In the genomic region with DNA sequence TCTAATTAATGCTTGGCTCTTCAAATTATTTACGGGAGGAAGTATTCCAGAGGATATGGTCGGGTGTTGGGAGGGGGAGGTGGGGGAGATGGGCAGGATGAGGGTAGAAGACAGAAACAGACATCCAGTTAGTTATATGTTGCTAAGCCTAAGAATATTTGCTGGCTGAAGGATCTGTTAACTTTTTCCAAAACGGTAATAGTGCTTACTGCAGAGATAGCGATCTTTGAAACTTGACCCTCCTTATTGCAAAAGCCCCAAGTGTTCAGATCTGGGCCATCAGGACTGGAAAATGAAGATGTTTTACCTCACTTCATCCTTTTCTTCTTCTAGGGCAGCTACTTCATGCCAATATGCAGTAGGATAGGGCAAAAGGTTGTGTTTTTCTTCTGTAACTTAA, we compare ENCODE assay signal across 14 cellular contexts. TPM values are rescaled to one million over a fixed set of nuclear protein-coding genes. Genes with fewer than 3 reads are reported as not detected.
DNase-seq lines count a peak whose midpoint lies in the region; ATAC-seq and TF ChIP-seq lines count a peak whose summit lies in the region.
"Had no signal": no experiment of that assay in that cellular context is flagged by ENCODE, and none has a peak within 500 bp of the region (broad histone marks: within the 10 kb centered on the region; RNA-seq: fewer than 3 reads in every experiment).

No MANE protein-coding gene starts in this region.

- H3K79me2 ChIP-seq in GM23338 (replicated peaks; ENCODE audit: insufficient read depth): no peaks in the 10 kb centered on the region

- H3K9me3 Mint-ChIP-seq in GM23338: no peaks in the 10 kb centered on the region
- no peaks in the 10 kb centered on the region for H3K9me3 Mint-ChIP-seq in activated CD8-positive, alpha-beta T cell treated with anti-CD3 and anti-CD28 coated beads, Interleukin-2, amount 10 ng/mL, durations not matched to agents 7 days and 5 days (ENCODE audit: insufficient read depth)

- H3K36me3 Mint-ChIP-seq in GM23338 (ENCODE audit: low read depth): no peaks in the 10 kb centered on the region
- no peaks in the 10 kb centered on the region for H3K36me3 Mint-ChIP-seq in activated CD8-positive, alpha-beta T cell treated with anti-CD3 and anti-CD28 coated beads, Interleukin-2, amount 10 ng/mL, durations not matched to agents 7 days and 5 days (ENCODE audit: low read depth)
- H3K36me3 Mint-ChIP-seq: CD14-positive monocyte had no signal

- H3K4me1 Mint-ChIP-seq in GM23338: peaks cover 21% of the 10 kb centered on the region
- peaks cover 22% of the 10 kb centered on the region for H3K4me1 Mint-ChIP-seq in activated CD8-positive, alpha-beta T cell treated with anti-CD3 and anti-CD28 coated beads, Interleukin-2, amount 10 ng/mL, durations not matched to agents 7 days and 5 days (ENCODE audit: low read depth)

- no peak for ATAC-seq in GM23338
- peak; percentile 54 for ATAC-seq in SK-N-SH treated with all-trans-retinoic acid at 6 μM for 48 hours
- no peak for ATAC-seq in activated CD8-positive, alpha-beta T cell treated with anti-CD3 and anti-CD28 coated beads, Interleukin-2, amount 10 ng/mL, durations not matched to agents 7 days and 5 days
- ATAC-seq in GM19467 (IDR thresholded peaks at IDR 0.05; ENCODE audit: unreplicated experiment): no peak
- ATAC-seq: left colon had no signal

- no peaks in the 10 kb centered on the region for H3F3A ChIP-seq in GM23338 (replicated peaks; ENCODE audit: low read depth)

- no peak for DNase-seq in GM23338 (ENCODE audit: low spot score)
- DNase-seq in fibroblast of mammary gland (ENCODE audit: low read depth): peak; percentile 50
- peak; percentile 75 for DNase-seq in skeletal muscle cell (ENCODE audit: low read depth)
- DNase-seq in activated CD8-positive, alpha-beta T cell treated with anti-CD3 and anti-CD28 coated beads, Interleukin-2, amount 10 ng/mL, durations not matched to agents 7 days and 5 days: no peak
- no peak for DNase-seq in SKM-1 (lab: John Stamatoyannopoulos, UW; ENCODE audit: unreplicated experiment)
- DNase-seq in DMS79 treated with DMSO at 0.1 percent for 48 hours (lab: John Stamatoyannopoulos, UW): no peak
- DNase-seq: activated CD4-positive, alpha-beta T cell treated with anti-CD3 and anti-CD28 coated beads, Interleukin-2, amount 50 U/mL, for 4 hours; hypothalamus; left colon; stimulated activated CD4-positive, alpha-beta T cell treated with anti-CD3 and anti-CD28 coated beads, Interleukin-15, amount 100 ng/mL, for 24 hours; T1000 had no signal

- H3K9me2 ChIP-seq in GM23338 (ENCODE audit: insufficient read depth): no peaks in the 10 kb centered on the region

- H2AFZ ChIP-seq in GM23338: 0 out of 2 replicates have a peak overlapping the region, but pooled peaks have one; percentile 56

- TF ChIP-seq CTCF in GM23338 (conservative IDR thresholded peaks at IDR 0.05; ENCODE audit: low read depth in 2 of 2) (no peak), fibroblast of mammary gland (conservative IDR thresholded peaks at IDR 0.05; ENCODE audit: control insufficient read depth, insufficient read depth, low read depth, low read length) (no peak)

- CTCF ChIA-PET in activated CD8-positive, alpha-beta T cell treated with anti-CD3 and anti-CD28 coated beads, Interleukin-2, amount 10 ng/mL, durations not matched to agents 7 days and 5 days (lab: Charles Lee): no interaction called here

- H3K4me2 ChIP-seq in GM23338: no peak overlapping the region

- H3K27me3 ChIP-seq in GM23338 (ENCODE audit: insufficient read depth): no peaks in the 10 kb centered on the region

- H3K4me3 ChIP-seq in GM23338 (no peak overlapping the region), fibroblast of mammary gland (ENCODE audit: control insufficient read depth, low read depth, low read length) (no peak overlapping the region), skeletal muscle cell (ENCODE audit: low read depth, low read length) (no peak overlapping the region)

- peaks cover 13% of the 10 kb centered on the region; the same call in 1 of the 2 replicates for H3K4me1 ChIP-seq in GM23338 (ENCODE audit: insufficient read depth)

- no peaks in the 10 kb centered on the region for H4K20me1 ChIP-seq in GM23338 (replicated peaks; ENCODE audit: insufficient read depth)

- H3K4me3 Mint-ChIP-seq in GM23338: no peak overlapping the region
- no peak overlapping the region for H3K4me3 Mint-ChIP-seq in activated CD8-positive, alpha-beta T cell treated with anti-CD3 and anti-CD28 coated beads, Interleukin-2, amount 10 ng/mL, durations not matched to agents 7 days and 5 days
- H3K4me3 Mint-ChIP-seq: CD14-positive monocyte had no signal

- H3K27ac Mint-ChIP-seq in GM23338: no peak overlapping the region
- no peak overlapping the region for H3K27ac Mint-ChIP-seq in activated CD8-positive, alpha-beta T cell treated with anti-CD3 and anti-CD28 coated beads, Interleukin-2, amount 10 ng/mL, durations not matched to agents 7 days and 5 days
- H3K27ac Mint-ChIP-seq: CD14-positive monocyte had no signal

- no peaks in the 10 kb centered on the region for H3K36me3 ChIP-seq in GM23338 (ENCODE audit: insufficient read depth)

- POLR2A ChIA-PET in activated CD8-positive, alpha-beta T cell treated with anti-CD3 and anti-CD28 coated beads, Interleukin-2, amount 10 ng/mL, durations not matched to agents 7 days and 5 days (lab: Charles Lee): no interaction called here

- peaks cover 4% of the 10 kb centered on the region for H3K27me3 Mint-ChIP-seq in GM23338 (ENCODE audit: insufficient read depth, low read depth, poor library complexity)
- peaks cover 3% of the 10 kb centered on the region for H3K27me3 Mint-ChIP-seq in activated CD8-positive, alpha-beta T cell treated with anti-CD3 and anti-CD28 coated beads, Interleukin-2, amount 10 ng/mL, durations not matched to agents 7 days and 5 days (ENCODE audit: low read depth)

- no peak overlapping the region for H3K27ac ChIP-seq in GM23338 (ENCODE audit: low read depth)

TF ChIP-seq in GM23338, 12 proteins besides CTCF, POLR2A, EP300 and RAD21 (continues in another document):
- TF ChIP-seq ZNF331 (CRISPR knock-in tag; IDR thresholded peaks at IDR 0.05; ENCODE audit: low read depth) (no peak), POLR2AphosphoS5 (IDR thresholded peaks at IDR 0.05; ENCODE audit: low read depth) (no peak), ETS1 (IDR thresholded peaks at IDR 0.05) (no peak), CREB1 (CRISPR knock-in tag; IDR thresholded peaks at IDR 0.05; ENCODE audit: low read depth) (no peak), EZH2phosphoT487 (IDR thresholded peaks at IDR 0.05; ENCODE audit: unreplicated experiment) (no peak), JUNB (IDR thresholded peaks at IDR 0.05; ENCODE audit: unreplicated experiment) (no peak), ZNF114 (CRISPR knock-in tag; IDR thresholded peaks at IDR 0.05) (no peak)

TF ChIP-seq in SK-N-SH treated with all-trans-retinoic acid at 6 μM for 48 hours, 23 proteins besides CTCF, POLR2A, EP300 and RAD21:
- TF ChIP-seq, protein P1, sequence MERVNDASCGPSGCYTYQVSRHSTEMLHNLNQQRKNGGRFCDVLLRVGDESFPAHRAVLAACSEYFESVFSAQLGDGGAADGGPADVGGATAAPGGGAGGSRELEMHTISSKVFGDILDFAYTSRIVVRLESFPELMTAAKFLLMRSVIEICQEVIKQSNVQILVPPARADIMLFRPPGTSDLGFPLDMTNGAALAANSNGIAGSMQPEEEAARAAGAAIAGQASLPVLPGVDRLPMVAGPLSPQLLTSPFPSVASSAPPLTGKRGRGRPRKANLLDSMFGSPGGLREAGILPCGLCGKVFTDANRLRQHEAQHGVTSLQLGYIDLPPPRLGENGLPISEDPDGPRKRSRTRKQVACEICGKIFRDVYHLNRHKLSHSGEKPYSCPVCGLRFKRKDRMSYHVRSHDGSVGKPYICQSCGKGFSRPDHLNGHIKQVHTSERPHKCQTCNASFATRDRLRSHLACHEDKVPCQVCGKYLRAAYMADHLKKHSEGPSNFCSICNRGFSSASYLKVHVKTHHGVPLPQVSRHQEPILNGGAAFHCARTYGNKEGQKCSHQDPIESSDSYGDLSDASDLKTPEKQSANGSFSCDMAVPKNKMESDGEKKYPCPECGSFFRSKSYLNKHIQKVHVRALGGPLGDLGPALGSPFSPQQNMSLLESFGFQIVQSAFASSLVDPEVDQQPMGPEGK (CRISPR knock-in tag; IDR thresholded peaks at IDR 0.05; ENCODE audit: borderline replicate concordance): no peak
- no peak for TF ChIP-seq ZNF8 (CRISPR knock-in tag; IDR thresholded peaks at IDR 0.05)
- no peak for TF ChIP-seq ZFP30 (CRISPR knock-in tag; IDR thresholded peaks at IDR 0.05)
- no peak for TF ChIP-seq RARB (CRISPR knock-in tag; IDR thresholded peaks at IDR 0.05)
- no peak for TF ChIP-seq POU6F1 (CRISPR knock-in tag; IDR thresholded peaks at IDR 0.05; ENCODE audit: borderline replicate concordance, low read depth)
- TF ChIP-seq, protein P2, sequence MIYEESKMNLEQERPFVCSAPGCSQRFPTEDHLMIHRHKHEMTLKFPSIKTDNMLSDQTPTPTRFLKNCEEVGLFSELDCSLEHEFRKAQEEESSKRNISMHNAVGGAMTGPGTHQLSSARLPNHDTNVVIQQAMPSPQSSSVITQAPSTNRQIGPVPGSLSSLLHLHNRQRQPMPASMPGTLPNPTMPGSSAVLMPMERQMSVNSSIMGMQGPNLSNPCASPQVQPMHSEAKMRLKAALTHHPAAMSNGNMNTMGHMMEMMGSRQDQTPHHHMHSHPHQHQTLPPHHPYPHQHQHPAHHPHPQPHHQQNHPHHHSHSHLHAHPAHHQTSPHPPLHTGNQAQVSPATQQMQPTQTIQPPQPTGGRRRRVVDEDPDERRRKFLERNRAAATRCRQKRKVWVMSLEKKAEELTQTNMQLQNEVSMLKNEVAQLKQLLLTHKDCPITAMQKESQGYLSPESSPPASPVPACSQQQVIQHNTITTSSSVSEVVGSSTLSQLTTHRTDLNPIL (CRISPR knock-in tag; IDR thresholded peaks at IDR 0.05; ENCODE audit: low read depth): no peak
- TF ChIP-seq CSDC2 (CRISPR knock-in tag; IDR thresholded peaks at IDR 0.05): no peak
TF ChIP-seq in SK-N-SH treated with all-trans-retinoic acid at 6 μM for 48 hours: peak in this region for 0.

RNA-seq across cellular contexts. Expression of gene MMD, which starts 27.0 kb away (rescaled TPM):
- 47.0 and 54.8 TPM in 2 replicates for total RNA-seq in GM23338 (2014; rRNA removed; shearing (Covaris generic))
- polyA plus RNA-seq in GM23338 (2016; fragmentation: Nextera tagmentation; extraction: Ambion mirVana): 40.0 and 46.4 TPM in 2 replicates
- total RNA-seq in activated CD8-positive, alpha-beta T cell treated with anti-CD3 and anti-CD28 coated beads, Interleukin-2, amount 10 ng/mL, durations not matched to agents 7 days and 5 days: 10 to 100 TPM; 39.4 to 41.3 TPM

Comparison
In these comparisons a context has a peak if more than half of its experiments do, and no peak if none do; other contexts are left out.
1. DNase-seq: peak in fibroblast of mammary gland (single experiment) and skeletal muscle cell (single experiment); none in GM23338 (single experiment), activated CD8-positive, alpha-beta T cell treated with anti-CD3 and anti-CD28 coated beads, Interleukin-2, amount 10 ng/mL, durations not matched to agents 7 days and 5 days (single experiment), SKM-1 (single experiment) and DMS79 treated with DMSO at 0.1 percent for 48 hours (single experiment).